ENCODE assay signal across 7 cellular contexts in genomic region chr17:67629963-67630320, GRCh38.
DNase-seq lines count a peak whose midpoint lies in the region; ATAC-seq and TF ChIP-seq lines count a peak whose summit lies in the region.

No MANE protein-coding gene starts in this region.

- H3K27me3 ChIP-seq in brain microvascular endothelial cell (replicated peaks) (no peaks in the 10 kb centered on the region), lower lobe of right lung (ENCODE audit: low read depth) (no peaks in the 10 kb centered on the region)

- H3K4me1 ChIP-seq in lower lobe of right lung: peaks cover 5% of the 10 kb centered on the region

- intact Hi-C loops in lower lobe of right lung (cut with DNase I) (no loop called here), left colon (cut with DNase I, micrococcal nuclease) (no loop called here)

- in situ Hi-C loops in brain microvascular endothelial cell (cut with HindIII; ENCODE audit: low pct_ligation_motif_present, low sequenced_read_pairs): no loop called here

- TF ChIP-seq CTCF in GM12865 (IDR thresholded peaks at IDR 0.05; ENCODE audit: insufficient read depth, low read depth, low read length, missing control alignments): peak; percentile 52
- peak; percentile 72 for TF ChIP-seq CTCF in brain microvascular endothelial cell (IDR thresholded peaks at IDR 0.05; ENCODE audit: low read depth, low read length, missing control alignments)
- TF ChIP-seq CTCF in lower lobe of right lung (IDR thresholded peaks at IDR 0.05): peak; percentile 42

- peak; percentile 64 to 75 for ATAC-seq in lower lobe of right lung
- ATAC-seq in HG03025 (IDR thresholded peaks at IDR 0.05; ENCODE audit: low FRiP score, unreplicated experiment): no peak
- no peak for ATAC-seq in GM19455 (IDR thresholded peaks at IDR 0.05; ENCODE audit: unreplicated experiment)
- ATAC-seq in left colon: no peak

- H3K27ac ChIP-seq in brain microvascular endothelial cell (no peak overlapping the region), lower lobe of right lung (peak overlapping the region; percentile 5)

- no peaks in the 10 kb centered on the region for H3K36me3 ChIP-seq in brain microvascular endothelial cell (replicated peaks)
- H3K36me3 ChIP-seq in lower lobe of right lung: peaks cover 19% of the 10 kb centered on the region

- DNase-seq in GM12865 (ENCODE audit: low read depth): peak; percentile 74
- DNase-seq in NCI-H1694 (lab: John Stamatoyannopoulos, UW): peak; percentile 28
- peak; percentile 43 for DNase-seq in brain microvascular endothelial cell
- DNase-seq in lower lobe of right lung: no peak
- DNase-seq in left colon: no peak

- H3K9me3 ChIP-seq in lower lobe of right lung: no peaks in the 10 kb centered on the region

- H3K4me3 ChIP-seq in GM12865 (ENCODE audit: low read depth, low read length) (no peak overlapping the region), brain microvascular endothelial cell (ENCODE audit: low read depth, low read length) (no peak overlapping the region), lower lobe of right lung (no peak overlapping the region)

Comparison
In these comparisons a context has a peak if more than half of its experiments do, and no peak if none do; other contexts are left out.
1. DNase-seq: peak in GM12865 (single experiment), NCI-H1694 (single experiment) and brain microvascular endothelial cell (single experiment); none in lower lobe of right lung (single experiment) and left colon (0 of 2).
2. ATAC-seq: peak in lower lobe of right lung (2 of 2); none in HG03025 (single experiment), GM19455 (single experiment) and left colon (single experiment).
3. Peak in every context shown above with its lines, with median percentiles within 50 percentile points of each other: CTCF ChIP-seq.